8 cellular contexts compared by ENCODE assay signal in genomic region chr3:185585523-185585861, GRCh38. TPM values are rescaled to one million over a fixed set of nuclear protein-coding genes. Genes with fewer than 3 reads are reported as not detected.
DNase-seq lines count a peak whose midpoint lies in the region; ATAC-seq and TF ChIP-seq lines count a peak whose summit lies in the region.

No MANE protein-coding gene starts in this region.

- H3K27me3 ChIP-seq in brain microvascular endothelial cell (replicated peaks) (no peaks in the 10 kb centered on the region), aorta (ENCODE audit: control insufficient read depth in 1 of 2, insufficient read depth in 2 of 2, low read length in 1 of 2) (no peaks in the 10 kb centered on the region)

- H3K4me1 ChIP-seq in mesodermal cell (ENCODE audit: control insufficient read depth, insufficient read depth, low read length, poor library complexity, severe bottlenecking) (no peaks in the 10 kb centered on the region), aorta (ENCODE audit: control insufficient read depth in 1 of 2, insufficient read depth in 2 of 2, low read length in 2 of 2) (peaks cover 3 to 5% of the 10 kb centered on the region in 2 donors)

- H3K36me3 ChIP-seq in brain microvascular endothelial cell (replicated peaks), result no peaks in the 10 kb centered on the region
- no peaks in the 10 kb centered on the region for H3K36me3 ChIP-seq in mesodermal cell (ENCODE audit: control insufficient read depth, insufficient read depth, low read length)
- H3K36me3 ChIP-seq in aorta (ENCODE audit: control insufficient read depth in 1 of 2, insufficient read depth in 2 of 2, low read length in 1 of 2), result no peaks in the 10 kb centered on the region

- WGBS in mesodermal cell (ENCODE audit: insufficient coverage in 2 of 2), 2 experiments, result 58 to 87% methylated on average over 4 to 7 of the region's 9 CpGs
- 37% methylated on average over 9 of the region's 9 CpGs for WGBS in aorta, 2 donors

- H3K4me3 ChIP-seq in brain microvascular endothelial cell (ENCODE audit: low read depth, low read length), result peak overlapping the region; percentile 94
- peak overlapping the region; percentile 87 for H3K4me3 ChIP-seq in mesodermal cell (ENCODE audit: extremely low read depth, insufficient read depth, low read length, poor library complexity, severe bottlenecking)
- H3K4me3 ChIP-seq in aorta (ENCODE audit: low read length in 2 of 2), result peak overlapping the region; percentile 22 to 72

- peak; percentile 12 for DNase-seq in stimulated activated CD4-positive, alpha-beta T cell treated with anti-CD3 and anti-CD28 coated beads, Interleukin-15, amount 100 ng/mL, for 24 hours
- DNase-seq in stimulated activated CD4-positive, alpha-beta T cell treated with anti-CD3 and anti-CD28 coated beads, Interleukin-12 subunit alpha, Interleukin-12 subunit beta, amount 100 ng/mL, for 4 hours, result no peak
- no peak for DNase-seq in brain microvascular endothelial cell
- no peak for DNase-seq in aorta
- DNase-seq in NCI-H2171 (lab: John Stamatoyannopoulos, UW), result no peak
- no peak for DNase-seq in midbrain (lab: John Stamatoyannopoulos, UW)

- intact Hi-C loops in aorta (cut with DNase I), result no loop called here

- TF ChIP-seq CTCF in brain microvascular endothelial cell (IDR thresholded peaks at IDR 0.05; ENCODE audit: low read depth, low read length, missing control alignments), result no peak

- H3K9me3 ChIP-seq in mesodermal cell (ENCODE audit: control insufficient read depth, low read length) (no peaks in the 10 kb centered on the region), aorta (ENCODE audit: control insufficient read depth, low read length) (no peaks in the 10 kb centered on the region)

- H3K27ac ChIP-seq in brain microvascular endothelial cell (peak overlapping the region; percentile 33), mesodermal cell (ENCODE audit: low read depth, low read length, severe bottlenecking) (peak overlapping the region; percentile 97), aorta (ENCODE audit: low read depth in 1 of 2, low read length in 2 of 2) (peak overlapping the region in 1 of 2 donors; percentile 20)

- in situ Hi-C loops in brain microvascular endothelial cell (cut with HindIII; ENCODE audit: low pct_ligation_motif_present, low sequenced_read_pairs), result no loop called here

- ATAC-seq in aorta (ENCODE audit: low FRiP score) (no peak), GM19395 (IDR thresholded peaks at IDR 0.05; ENCODE audit: unreplicated experiment) (no peak)

RNA-seq across cellular contexts. Expression of gene SENP2, which starts 0.6 kb away (rescaled TPM):
- 33.9 TPM for polyA plus RNA-seq in mesodermal cell (2013, experiment 1 of 2)
- 43.3 TPM for polyA plus RNA-seq in mesodermal cell (2013, experiment 2 of 2)
- 10 to 100 TPM; 36.5 to 41.6 TPM for total RNA-seq in aorta
- polyA plus RNA-seq in aorta, result 10 to 100 TPM; 13.6 to 15.4 TPM

RNA-seq across cellular contexts. Expression of gene LIPH, which starts 33.1 kb away (rescaled TPM):
- 0.37 TPM for polyA plus RNA-seq in mesodermal cell (2013, experiment 1 of 2)
- 0.56 TPM for polyA plus RNA-seq in mesodermal cell (2013, experiment 2 of 2)
- under 1 TPM in 1 of 2 donors, not detected in 1; 0.62 TPM for total RNA-seq in aorta
- 1 to 10 TPM in 1 of 2 donors, under 1 TPM in 1; 0.77 to 3.6 TPM for polyA plus RNA-seq in aorta
